ENCODE assay signal across 23 cellular contexts in the genomic region with DNA sequence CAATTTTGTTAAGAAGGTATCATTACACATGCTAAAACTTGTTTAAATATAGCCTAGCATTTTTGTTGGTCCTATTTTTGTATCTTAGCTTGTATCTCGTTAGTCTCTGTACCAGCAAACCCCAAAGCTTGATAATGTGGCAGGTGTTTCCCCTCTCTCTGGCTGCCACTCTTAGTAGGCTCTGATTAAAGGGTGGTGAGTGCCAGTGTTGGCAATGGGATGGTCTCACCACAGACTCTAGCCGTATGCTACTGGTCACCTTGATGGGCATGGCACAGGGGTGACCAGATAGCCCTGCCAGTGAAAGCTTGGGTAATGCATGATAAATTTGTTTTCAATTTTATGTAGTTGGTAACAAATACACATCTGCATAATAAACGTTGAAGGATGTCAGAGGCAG.
"Had no signal": no experiment of that assay in that cellular context is flagged by ENCODE, and none has a peak within 500 bp of the region (broad histone marks: within the 10 kb centered on the region; RNA-seq: fewer than 3 reads in every experiment).

No MANE protein-coding gene starts in this region.

- ATAC-seq: left ventricle myocardium superior; lower lobe of right lung; natural killer cell treated with Interleukin-12 subunit alpha and Interleukin-12 subunit beta and Interleukin-15 and Interleukin-18, amount 100 ng/mL, for 72 hours; right lobe of liver; stimulated activated naive CD8-positive, alpha-beta T cell treated with anti-CD3 and anti-CD28 coated beads, Interleukin-15, amount 100 ng/mL, for 72 hours had no signal

- H3K27me3 ChIP-seq: neutrophil, right lobe of liver, suprapubic skin, transverse colon, vagina had no signal

- H3K4me2 ChIP-seq: smooth muscle cell had no signal

- H3K27ac Mint-ChIP-seq: memory B cell; naive B cell; natural killer cell treated with Interleukin-12 subunit alpha and Interleukin-12 subunit beta and Interleukin-15 and Interleukin-18, amount 100 ng/mL, for 72 hours; progenitor cell of endocrine pancreas; stimulated activated naive CD8-positive, alpha-beta T cell treated with anti-CD3 and anti-CD28 coated beads, Interleukin-15, amount 100 ng/mL, for 72 hours had no signal

- H3K79me2 ChIP-seq: parathyroid adenoma had no signal

- H3K9me3 Mint-ChIP-seq: memory B cell; naive B cell; natural killer cell treated with Interleukin-12 subunit alpha and Interleukin-12 subunit beta and Interleukin-15 and Interleukin-18, amount 100 ng/mL, for 72 hours; neural crest cell; stimulated activated naive CD8-positive, alpha-beta T cell treated with anti-CD3 and anti-CD28 coated beads, Interleukin-15, amount 100 ng/mL, for 72 hours had no signal

- H3K27me3 Mint-ChIP-seq: naive B cell; progenitor cell of endocrine pancreas; stimulated activated naive CD8-positive, alpha-beta T cell treated with anti-CD3 and anti-CD28 coated beads, Interleukin-15, amount 100 ng/mL, for 72 hours had no signal

- H3K9me3 ChIP-seq: lower lobe of right lung, neutrophil, right lobe of liver, suprapubic skin, transverse colon, vagina had no signal

- H3K36me3 ChIP-seq: lower lobe of right lung, neutrophil, right lobe of liver, suprapubic skin, transverse colon, vagina had no signal

- H2AFZ ChIP-seq: parathyroid adenoma had no signal

- H3K4me3 ChIP-seq: dorsolateral prefrontal cortex, lower lobe of right lung, right lobe of liver, smooth muscle cell, suprapubic skin, transverse colon, vagina had no signal

- H3K9ac ChIP-seq: parathyroid adenoma had no signal

- DNase-seq: dorsolateral prefrontal cortex; effector CD4-positive, alpha-beta T cell; head of caudate nucleus; left ventricle myocardium superior; lower lobe of right lung; naive B cell; right lobe of liver; stimulated activated CD4-positive, alpha-beta T cell treated with anti-CD3 and anti-CD28 coated beads, Interleukin-12 subunit alpha, Interleukin-12 subunit beta, amount 100 ng/mL, for 4 hours; stimulated activated CD4-positive, alpha-beta T cell treated with anti-CD3 and anti-CD28 coated beads, Interleukin-1b, Interleukin-23, amount 100 ng/mL, for 48 hours; stimulated activated CD4-positive, alpha-beta T cell treated with anti-CD3 and anti-CD28 coated beads, Interleukin-4, amount 100 ng/mL, for 1 hour; stimulated activated CD8-positive, alpha-beta memory T cell treated with anti-CD3 and anti-CD28 coated beads, Interleukin-4, amount 100 ng/mL, for 48 hours; stimulated activated naive CD4-positive, alpha-beta T cell; stimulated activated naive CD8-positive, alpha-beta T cell treated with anti-CD3 and anti-CD28 coated beads, Interleukin-15, amount 100 ng/mL, for 72 hours; transverse colon had no signal

- H3K27ac ChIP-seq: dorsolateral prefrontal cortex, lower lobe of right lung, neutrophil, parathyroid adenoma, right lobe of liver, suprapubic skin, transverse colon, vagina had no signal

- H3K4me3 Mint-ChIP-seq: memory B cell; naive B cell; natural killer cell treated with Interleukin-12 subunit alpha and Interleukin-12 subunit beta and Interleukin-15 and Interleukin-18, amount 100 ng/mL, for 72 hours; neural crest cell; stimulated activated naive CD8-positive, alpha-beta T cell treated with anti-CD3 and anti-CD28 coated beads, Interleukin-15, amount 100 ng/mL, for 72 hours had no signal

- H3K4me1 ChIP-seq: lower lobe of right lung, parathyroid adenoma, suprapubic skin, vagina had no signal

- H3K4me1 Mint-ChIP-seq: neural crest cell; stimulated activated naive CD8-positive, alpha-beta T cell treated with anti-CD3 and anti-CD28 coated beads, Interleukin-15, amount 100 ng/mL, for 72 hours had no signal

- H3K36me3 Mint-ChIP-seq: memory B cell; naive B cell; natural killer cell treated with Interleukin-12 subunit alpha and Interleukin-12 subunit beta and Interleukin-15 and Interleukin-18, amount 100 ng/mL, for 72 hours had no signal
